In genomic region chr2:105834931-105835330, GRCh38 we compare ENCODE assay signal across 9 cellular contexts.
DNase-seq lines count a peak whose midpoint lies in the region; ATAC-seq and TF ChIP-seq lines count a peak whose summit lies in the region.
"Had no signal": no experiment of that assay in that cellular context is flagged by ENCODE, and none has a peak within 500 bp of the region (broad histone marks: within the 10 kb centered on the region; RNA-seq: fewer than 3 reads in every experiment).

No MANE protein-coding gene starts in this region.

- H3K36me3 ChIP-seq in MM.1S (replicated peaks; ENCODE audit: insufficient read depth, low read length): no peaks in the 10 kb centered on the region

- no peak overlapping the region; the same call in 1 of the 2 replicates for H3K4me2 ChIP-seq in MM.1S (ENCODE audit: low read depth, low read length)

- H3K9me2 ChIP-seq in MM.1S (replicated peaks; ENCODE audit: insufficient read depth, low read length): no peaks in the 10 kb centered on the region

- peaks cover 43% of the 10 kb centered on the region for H3K36me3 Mint-ChIP-seq in memory B cell

- no peaks in the 10 kb centered on the region for H3K27me3 Mint-ChIP-seq in memory B cell

- no peak overlapping the region for H2AFZ ChIP-seq in MM.1S (ENCODE audit: low read length)

- H3K27ac Mint-ChIP-seq in memory B cell: peak overlapping the region; percentile 83

- H3K4me1 Mint-ChIP-seq in memory B cell: peaks cover 37% of the 10 kb centered on the region

- TF ChIP-seq CTCF in MM.1S (IDR thresholded peaks at IDR 0.05; ENCODE audit: low read length): no peak

- H3K4me3 Mint-ChIP-seq in memory B cell: peak overlapping the region; percentile 8
- H3K4me3 Mint-ChIP-seq: neural crest cell had no signal

- H3K27ac ChIP-seq in MM.1S (ENCODE audit: low read length) (peak overlapping the region; percentile 55; the same call in 1 of the 2 replicates), caudate nucleus (ENCODE audit: low read depth, low read length) (no peak overlapping the region)

- H3K9me3 ChIP-seq in MM.1S (replicated peaks; ENCODE audit: insufficient read depth, low read length): no peaks in the 10 kb centered on the region; the same call in 1 of the 2 replicates

- DNase-seq in MM.1S (peak; percentile 52), memory B cell (ENCODE audit: low spot score in 2 of 2) (peak in 1 of 2 donors; percentile 33), caudate nucleus (lab: John Stamatoyannopoulos, UW) (no peak), NCI-H1417 (lab: John Stamatoyannopoulos, UW) (no peak), H4 (ENCODE audit: low spot score) (no peak)
- DNase-seq: NCI-H526 treated with DMSO at 0.1 percent for 48 hours had no signal

- H3K9ac ChIP-seq in MM.1S (ENCODE audit: low read length): no peak overlapping the region

- peak; percentile 76 for ATAC-seq in GM19035 (IDR thresholded peaks at IDR 0.05; ENCODE audit: unreplicated experiment)
- peak; percentile 74 for ATAC-seq in HG02678 (IDR thresholded peaks at IDR 0.05; ENCODE audit: unreplicated experiment)
- ATAC-seq in memory B cell (ENCODE audit: low read depth): peak; percentile 94

- H4K20me1 ChIP-seq in MM.1S (ENCODE audit: insufficient read depth, low read length): peaks cover 11% of the 10 kb centered on the region

- no peak overlapping the region for H3K4me3 ChIP-seq in MM.1S (ENCODE audit: low read length)

- H3K27me3 ChIP-seq in MM.1S (replicated peaks; ENCODE audit: insufficient read depth, low read length): no peaks in the 10 kb centered on the region

- peaks cover 15% of the 10 kb centered on the region for H3K9me3 Mint-ChIP-seq in memory B cell

- H3K79me2 ChIP-seq in MM.1S (ENCODE audit: low read length): peaks cover 99% of the 10 kb centered on the region

- peaks cover 3% of the 10 kb centered on the region; the same call in 1 of the 2 replicates for H3F3A ChIP-seq in MM.1S (ENCODE audit: insufficient read depth, low read length)

- H3K4me1 ChIP-seq in MM.1S (ENCODE audit: low read length): peaks cover 15% of the 10 kb centered on the region; the same call in 1 of the 2 replicates
